ENCODE assay signal across 9 cellular contexts in the genomic region with DNA sequence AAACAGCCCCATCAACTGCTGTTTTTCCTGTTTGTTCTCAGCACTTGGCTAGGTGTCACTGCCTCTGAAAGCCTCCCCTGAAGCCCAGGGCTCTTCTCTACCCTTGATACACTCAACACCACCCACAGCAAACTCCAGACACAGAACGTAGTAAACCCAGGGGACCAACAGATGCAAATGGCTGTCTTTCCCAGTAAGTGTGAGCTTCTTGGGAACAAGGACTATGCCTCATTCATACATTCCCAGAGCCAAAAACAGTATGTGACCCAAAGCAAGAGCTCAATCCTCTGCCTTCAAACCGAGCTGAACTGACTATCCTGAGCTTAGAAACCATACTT. TPM values are rescaled to one million over a fixed set of nuclear protein-coding genes. Genes with fewer than 3 reads are reported as not detected.
DNase-seq lines count a peak whose midpoint lies in the region; FAIRE-seq and TF ChIP-seq lines count a peak whose summit lies in the region.
"Had no signal": no experiment of that assay in that cellular context is flagged by ENCODE, and none has a peak within 500 bp of the region (broad histone marks: within the 10 kb centered on the region; RNA-seq: fewer than 3 reads in every experiment).

No MANE protein-coding gene starts in this region.

- no peak overlapping the region for H3K4me3 ChIP-seq in PC-9
- peak overlapping the region in 3 of 4 donors; percentile 0 to 83 (median 5) for H3K4me3 ChIP-seq in esophagus muscularis mucosa
- no peak overlapping the region for H3K4me3 ChIP-seq in stomach
- no peak overlapping the region for H3K4me3 ChIP-seq in WERI-Rb-1 (ENCODE audit: low read depth, low read length)

- H3K36me3 Mint-ChIP-seq in activated naive CD4-positive, alpha-beta T cell treated with anti-CD3 and anti-CD28 coated beads, Interleukin-2, amount 50 U/mL, for 24 hours: peaks cover 10% of the 10 kb centered on the region

- no peaks in the 10 kb centered on the region for H3K27me3 Mint-ChIP-seq in activated naive CD4-positive, alpha-beta T cell treated with anti-CD3 and anti-CD28 coated beads, Interleukin-2, amount 50 U/mL, for 24 hours

- intact Hi-C loops in PC-9 (cut with micrococcal nuclease; ENCODE audit: unreplicated experiment) (no loop called here), esophagus muscularis mucosa (cut with DNase I) (no loop called here), stomach (cut with DNase I; ENCODE audit: low total_unique reads) (no loop called here)

- H3K4me2 ChIP-seq in PC-9: peak overlapping the region; percentile 99

- POLR2A ChIA-PET in PC-9 (lab: Charles Lee; ENCODE audit: unreplicated experiment): interaction anchor here (0.6 kb wide), 1 partner anchor 459 kb away, joined by 3 read pairs; a partner anchor contains a TSS

- H3K9me3 Mint-ChIP-seq in activated naive CD4-positive, alpha-beta T cell treated with anti-CD3 and anti-CD28 coated beads, Interleukin-2, amount 50 U/mL, for 24 hours: no peaks in the 10 kb centered on the region

- WGBS in esophagus muscularis mucosa: 46% methylated on average over 2 of the region's 2 CpGs
- WGBS in stomach, 5 donors: 33 to 51% (median 40%) methylated on average over 2 of the region's 2 CpGs

- H3K4me1 ChIP-seq in PC-9 (replicated peaks; ENCODE audit: insufficient read depth): peaks cover 47% of the 10 kb centered on the region
- H3K4me1 ChIP-seq in esophagus muscularis mucosa: peaks cover 30 to 62% (median 59%) of the 10 kb centered on the region in 4 donors
- H3K4me1 ChIP-seq in stomach: peaks cover 33 to 71% (median 48%) of the 10 kb centered on the region in 4 donors

- TF ChIP-seq POLR2A in esophagus muscularis mucosa (IDR thresholded peaks at IDR 0.05; ENCODE audit: low read depth): no peak
- no peak for TF ChIP-seq POLR2A in stomach (IDR thresholded peaks at IDR 0.05)

- TF ChIP-seq EP300 in esophagus muscularis mucosa (IDR thresholded peaks at IDR 0.05) (no peak), stomach (IDR thresholded peaks at IDR 0.05) (no peak)

- peaks cover 94% of the 10 kb centered on the region for H3K79me2 ChIP-seq in PC-9 (ENCODE audit: low read depth)

- FAIRE-seq in HTR-8/SVneo (lab: Jason Lieb, UNC): no peak

- no peak for DNase-seq in activated naive CD4-positive, alpha-beta T cell treated with anti-CD3 and anti-CD28 coated beads, Interleukin-2, amount 50 U/mL, for 16 hours
- DNase-seq in PC-9: no peak
- DNase-seq in esophagus muscularis mucosa (ENCODE audit: extremely low spot score): no peak
- DNase-seq in stomach: no peak
- no peak for DNase-seq in WERI-Rb-1
- DNase-seq in GDM1 (lab: John Stamatoyannopoulos, UW): no peak
- no peak for DNase-seq in HTR-8/SVneo (ENCODE audit: insufficient read length, low spot score)
- DNase-seq: SHP77 had no signal

- no TSS peak for BruUV-seq in PC-9 (replicated peaks; lab: Mats Ljungman, UMichigan)

- peak overlapping the region; percentile 3 for H3K27ac Mint-ChIP-seq in activated naive CD4-positive, alpha-beta T cell treated with anti-CD3 and anti-CD28 coated beads, Interleukin-2, amount 50 U/mL, for 24 hours

- peaks cover 57% of the 10 kb centered on the region for H3F3A ChIP-seq in PC-9 (ENCODE audit: insufficient read depth, low read depth)

- H3K27me3 ChIP-seq in PC-9 (ENCODE audit: insufficient read depth, low read depth): no peaks in the 10 kb centered on the region
- no peaks in the 10 kb centered on the region for H3K27me3 ChIP-seq in esophagus muscularis mucosa
- no peaks in the 10 kb centered on the region for H3K27me3 ChIP-seq in stomach
- no peaks in the 10 kb centered on the region for H3K27me3 ChIP-seq in WERI-Rb-1 (ENCODE audit: insufficient read depth, low read depth, severe bottlenecking)

- no peaks in the 10 kb centered on the region for H3K9me2 ChIP-seq in PC-9 (ENCODE audit: insufficient read depth)

- H3K36me3 ChIP-seq in PC-9 (ENCODE audit: low read depth): peaks cover 40% of the 10 kb centered on the region
- H3K36me3 ChIP-seq in esophagus muscularis mucosa: peaks cover 9 to 32% (median 18%) of the 10 kb centered on the region in 4 donors
- H3K36me3 ChIP-seq in stomach: peaks cover 7 to 36% (median 25%) of the 10 kb centered on the region in 4 donors
- H3K36me3 ChIP-seq in WERI-Rb-1: peaks cover 7% of the 10 kb centered on the region

- H3K9me3 ChIP-seq in PC-9 (ENCODE audit: insufficient read depth, low read depth): no peaks in the 10 kb centered on the region
- H3K9me3 ChIP-seq in esophagus muscularis mucosa: no peaks in the 10 kb centered on the region
- H3K9me3 ChIP-seq in stomach: no peaks in the 10 kb centered on the region
- H3K9me3 ChIP-seq in WERI-Rb-1 (ENCODE audit: severe bottlenecking): no peaks in the 10 kb centered on the region

- no peak overlapping the region for H2AFZ ChIP-seq in PC-9

- H3K27ac ChIP-seq in PC-9: peak overlapping the region; percentile 98; the same call in 1 of the 2 replicates
- peak overlapping the region; percentile 21 to 98 (median 94) for H3K27ac ChIP-seq in esophagus muscularis mucosa (replicated peaks in 1 of 4)
- H3K27ac ChIP-seq in stomach: peak overlapping the region in 4 of 5 donors; percentile 52 to 98 (median 62)
- H3K27ac ChIP-seq in WERI-Rb-1: no peak overlapping the region

- no peak overlapping the region for H3K4me3 Mint-ChIP-seq in activated naive CD4-positive, alpha-beta T cell treated with anti-CD3 and anti-CD28 coated beads, Interleukin-2, amount 50 U/mL, for 24 hours

- no peak for TF ChIP-seq CTCF in PC-9 (conservative IDR thresholded peaks at IDR 0.05)
- TF ChIP-seq CTCF in esophagus muscularis mucosa (IDR thresholded peaks at IDR 0.05): no peak
- no peak for TF ChIP-seq CTCF in stomach (IDR thresholded peaks at IDR 0.05)
- no peak for TF ChIP-seq CTCF in WERI-Rb-1 (IDR thresholded peaks at IDR 0.05; ENCODE audit: low read depth, low read length)

- H3K4me1 Mint-ChIP-seq in activated naive CD4-positive, alpha-beta T cell treated with anti-CD3 and anti-CD28 coated beads, Interleukin-2, amount 50 U/mL, for 24 hours: peaks cover 64% of the 10 kb centered on the region

- H4K20me1 ChIP-seq in PC-9 (ENCODE audit: insufficient read depth): peaks cover 45% of the 10 kb centered on the region

- CTCF ChIA-PET in PC-9 (lab: Charles Lee): interaction anchor here (0.7 kb wide), 1 partner anchor 17 kb away, joined by 4 read pairs; no protein-coding TSS in a partner anchor

RNA-seq across cellular contexts. Expression of a gene that starts 4.4 kb away (rescaled TPM):
- total RNA-seq in PC-9 (2021): 128 and 158 TPM in 2 replicates
- total RNA-seq in esophagus muscularis mucosa: 100 to 1,000 TPM in 1 of 4 donors, 10 to 100 TPM in 3; 82.3 to 157 (median 85.1) TPM
- 100 to 1,000 TPM in 2 of 5 donors, 10 to 100 TPM in 3; 47.8 to 159 (median 83.4) TPM for total RNA-seq in stomach
- 10 to 100 TPM in 1 of 3 donors, 1 to 10 TPM in 2; 6.9 to 25.5 (median 6.9) TPM for polyA plus RNA-seq in stomach

Comparison
In these comparisons a context has a peak if more than half of its experiments do, and no peak if none do; other contexts are left out.
1. H3K4me3 ChIP-seq: peak in esophagus muscularis mucosa (3 of 4); none in PC-9 (single experiment), stomach (0 of 4) and WERI-Rb-1 (single experiment).